9 cellular contexts compared by ENCODE assay signal in the genomic region with DNA sequence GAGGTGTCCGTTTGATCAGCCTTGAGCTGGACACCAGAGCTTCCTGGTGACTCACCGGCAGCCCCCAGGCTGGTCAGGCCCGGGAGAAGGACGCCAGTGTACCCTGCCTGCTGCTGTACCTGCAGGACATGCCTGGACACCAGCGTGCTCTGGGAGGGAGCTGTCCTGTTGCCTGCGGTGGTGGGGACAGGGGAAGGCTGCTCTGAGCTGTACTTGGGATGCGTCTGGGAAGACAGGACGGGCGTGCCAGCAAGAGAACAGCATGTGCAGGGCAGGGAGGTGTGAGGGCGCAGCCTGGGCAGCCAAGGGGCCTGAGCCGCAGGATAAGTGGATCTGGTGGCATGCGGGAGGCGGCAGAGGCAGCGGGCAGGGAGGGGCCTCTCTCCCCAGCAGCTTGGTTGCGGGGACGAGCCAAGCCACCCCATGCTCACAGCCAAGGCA. TPM values are rescaled to one million over a fixed set of nuclear protein-coding genes. Genes with fewer than 3 reads are reported as not detected.
DNase-seq lines count a peak whose midpoint lies in the region; ATAC-seq, FAIRE-seq and TF ChIP-seq lines count a peak whose summit lies in the region.
"Had no signal": no experiment of that assay in that cellular context is flagged by ENCODE, and none has a peak within 500 bp of the region (broad histone marks: within the 10 kb centered on the region; RNA-seq: fewer than 3 reads in every experiment).

No MANE protein-coding gene starts in this region.

- in situ Hi-C loops in K562 (cut with MboI) = loop anchor here (10.0 kb wide), 1 partner anchor 689 kb away; no protein-coding TSS in a partner anchor

- intact Hi-C loops in K562 (cut with micrococcal nuclease) = loop anchor here (1.0 to 2.0 kb wide), 3 partner anchors 224 to 685 kb away; no protein-coding TSS in a partner anchor
- intact Hi-C loops in sigmoid colon (cut with DNase I) = loop anchor here (1.0 to 5.0 kb wide), 4 partner anchors 136 to 686 kb away; partner anchors contain the start of genes MRRF and RBM18

- H3K4me3 ChIP-seq in K562 (no peak overlapping the region), iPS-15b (ENCODE audit: low read depth, low read length) (peak overlapping the region; percentile 74), sigmoid colon (peak overlapping the region in 3 of 4 donors; percentile 32 to 45 (median 45))
- H3K4me3 ChIP-seq: SK-N-MC had no signal

- H3K36me3 ChIP-seq in K562 (ENCODE audit: control insufficient read depth, insufficient read depth, low read length) = no peaks in the 10 kb centered on the region
- H3K36me3 ChIP-seq in iPS-15b (ENCODE audit: control insufficient read depth, insufficient read depth, low read length) = no peaks in the 10 kb centered on the region
- no peaks in the 10 kb centered on the region for H3K36me3 ChIP-seq in sigmoid colon

- DNase-seq in HK-2 (ENCODE audit: unreplicated experiment) = peak; percentile 70
- DNase-seq in K562 (ENCODE audit: extremely low read depth in 1 of 4, low spot score in 3 of 4) = peak in 1 of 4 experiments; percentile 18
- DNase-seq in sigmoid colon = peak; percentile 65
- no peak for DNase-seq in osteocyte (ENCODE audit: extremely low spot score, unreplicated experiment)

- H3K9me3 ChIP-seq in K562 (replicated peaks; ENCODE audit: control insufficient read depth, insufficient read depth, low read depth, low read length) = no peaks in the 10 kb centered on the region
- H3K9me3 ChIP-seq in iPS-15b (ENCODE audit: control insufficient read depth, insufficient read depth, low read length) = no peaks in the 10 kb centered on the region
- no peaks in the 10 kb centered on the region for H3K9me3 ChIP-seq in sigmoid colon

- no peaks in the 10 kb centered on the region for H3K9me3 Mint-ChIP-seq in osteocyte (ENCODE audit: unreplicated experiment)

- no peaks in the 10 kb centered on the region for H3K36me3 Mint-ChIP-seq in osteocyte (ENCODE audit: unreplicated experiment)

- 14% methylated on average over 13 of the region's 16 CpGs for WGBS in K562 (ENCODE audit: insufficient coverage, low coverage, missing lambda C conversion rate)
- 21 to 52% methylated on average over 16 of the region's 16 CpGs for WGBS in sigmoid colon, 2 donors

- ATAC-seq in K562 = peak; percentile 3; the same call in 1 of the 3 replicates
- ATAC-seq in GM18861 (IDR thresholded peaks at IDR 0.05; ENCODE audit: unreplicated experiment) = no peak
- no peak for ATAC-seq in HG03280 (IDR thresholded peaks at IDR 0.05; ENCODE audit: unreplicated experiment)
- no peak for ATAC-seq in HG03442 (IDR thresholded peaks at IDR 0.05; ENCODE audit: unreplicated experiment)

- TF ChIP-seq EP300 in K562 (IDR thresholded peaks at IDR 0.05; ENCODE audit: low read length) (no peak), sigmoid colon (IDR thresholded peaks at IDR 0.05) (no peak)

- no peak overlapping the region for H3K4me3 Mint-ChIP-seq in osteocyte (ENCODE audit: unreplicated experiment)

- peaks cover 0 to 30% of the 10 kb centered on the region in 2 experiments; a peak in 3 of 5 replicates for H3K4me1 ChIP-seq in K562 (replicated peaks in 1 of 2; ENCODE audit: control insufficient read depth in 2 of 2, insufficient read depth in 2 of 2, low read length in 2 of 2)
- peaks cover 6% of the 10 kb centered on the region for H3K4me1 ChIP-seq in iPS-15b (ENCODE audit: control insufficient read depth, insufficient read depth, low read length)
- H3K4me1 ChIP-seq in sigmoid colon = peaks cover 0 to 27% (median 24%) of the 10 kb centered on the region in 4 donors

- peaks cover 15% of the 10 kb centered on the region for H4K20me1 ChIP-seq in K562 (replicated peaks; ENCODE audit: control insufficient read depth, insufficient read depth, low read length)

- CTCF ChIA-PET in K562 (lab: Yijun Ruan, JAX; ENCODE audit: low intra/inter-chr PET ratio) = interaction anchor here (0.7 to 3.8 kb wide), 6 partner anchors 26 to 1224 kb away, joined by 3 to 88 read pairs (median 8); no protein-coding TSS in a partner anchor

- POLR2A ChIA-PET in K562 (lab: Yijun Ruan, JAX) = interaction anchor here (1.2 to 1.6 kb wide), 3 partner anchors 217 to 231 kb away, joined by 3 to 5 read pairs (median 4); no protein-coding TSS in a partner anchor

- no peaks in the 10 kb centered on the region for H3K79me2 ChIP-seq in K562 (ENCODE audit: control insufficient read depth, insufficient read depth, low read length)

- H3K9ac ChIP-seq in K562 (ENCODE audit: insufficient read depth in 1 of 2, low read depth in 2 of 2, low read length in 2 of 2) (peak overlapping the region in 1 of 2 experiments; percentile 56; a peak in 2 of 4 replicates), iPS-15b (ENCODE audit: low read depth, low read length) (peak overlapping the region; percentile 24)

- H3K27ac Mint-ChIP-seq in osteocyte (ENCODE audit: unreplicated experiment) = no peak overlapping the region

- H3K4me1 Mint-ChIP-seq in osteocyte (ENCODE audit: unreplicated experiment) = peaks cover 14% of the 10 kb centered on the region

- FAIRE-seq in K562 (lab: Jason Lieb, UNC) = no peak

- H3K27ac ChIP-seq in K562 (ENCODE audit: extremely low read depth, low read depth, low read length) (no peak overlapping the region), sigmoid colon (peak overlapping the region in 3 of 4 donors; percentile 13 to 60 (median 36))
- H3K27ac ChIP-seq: SK-N-MC had no signal

- no peaks in the 10 kb centered on the region for H3K9me1 ChIP-seq in K562 (ENCODE audit: control insufficient read depth, insufficient read depth, low read length)

- H3K27me3 Mint-ChIP-seq in osteocyte (ENCODE audit: unreplicated experiment) = peaks cover 11% of the 10 kb centered on the region

- TF ChIP-seq RAD21 in K562 (CRISPR knock-in tag; conservative IDR thresholded peaks at IDR 0.05 in 1 of 2, IDR thresholded peaks at IDR 0.05 in 1 of 2) = no peak

- H3K27me3 ChIP-seq in K562 (ENCODE audit: control insufficient read depth in 2 of 2, insufficient read depth in 2 of 2, low read length in 2 of 2) (peaks cover 0 to 24% of the 10 kb centered on the region in 2 experiments; a peak in 3 of 5 replicates), iPS-15b (ENCODE audit: control insufficient read depth, insufficient read depth, low read length) (peaks cover 58% of the 10 kb centered on the region), sigmoid colon (peaks cover 0 to 10% (median 0%) of the 10 kb centered on the region in 3 donors)

- no TSS peak for BruUV-seq in K562 (replicated peaks; lab: Mats Ljungman, UMichigan)

- TF ChIP-seq CTCF in K562 (IDR thresholded peaks at IDR 0.05 in 2 of 3, conservative IDR thresholded peaks at IDR 0.05 in 1 of 3; ENCODE audit: insufficient read depth in 2 of 3, low read depth in 1 of 3, low read length in 3 of 3) = no peak
- TF ChIP-seq CTCF in sigmoid colon (IDR thresholded peaks at IDR 0.05) = no peak
- no peak for TF ChIP-seq CTCF in osteocyte (IDR thresholded peaks at IDR 0.05)

- H3K4me2 ChIP-seq in K562 (ENCODE audit: insufficient read depth, low read length) = no peak overlapping the region

- TF ChIP-seq POLR2A in K562 (conservative IDR thresholded peaks at IDR 0.05) (no peak), sigmoid colon (IDR thresholded peaks at IDR 0.05) (no peak)

- no peak overlapping the region for H2AFZ ChIP-seq in K562 (ENCODE audit: low read depth, low read length)

RNA-seq across cellular contexts. Expression of gene TTLL11, which starts 32.8 kb away (rescaled TPM):
- total RNA-seq in K562 (2011; cell fraction: chromatin; rRNA removed; ENCODE audit: low replicate concordance) = 2.7 and 3.5 TPM in 2 replicates
- 1.3 and 1.4 TPM in 2 replicates for total RNA-seq in K562 (2011; cell fraction: nucleolus; rRNA removed)
- 1.1 and 1.9 TPM in 2 replicates for total RNA-seq in K562 (2011; cell fraction: nucleoplasm; rRNA removed)
- total RNA-seq in K562 (2014; rRNA removed) (3.0 TPM in 2 replicates), K562 (2014; rRNA removed; fragmentation: Illumina TruSeq; extraction: Trizol) (2.6 and 2.9 TPM in 2 replicates), K562 (2015; rRNA removed; fragmentation: Illumina TruSeq; extraction: Trizol) (2.5 and 3.3 TPM in 2 replicates), K562 (2021) (4.2 and 4.4 TPM in 2 replicates), sigmoid colon (10 to 100 TPM; 27.6 to 40.7 (median 30.8) TPM), osteocyte (6.0 and 7.9 TPM in 2 replicates)
- polyA plus RNA-seq in K562 (2011; rRNA removed) (2.0 and 2.7 TPM in 2 replicates), K562 (2014; fragmentation: Illumina TruSeq; extraction: Trizol) (4.2 and 4.3 TPM in 2 replicates), K562 (2014; fragmentation: Nextera tagmentation; extraction: Ambion mirVana) (1 to 10 TPM in 1 of 2 experiments, under 1 TPM in 1; 0.83 to 1.5 TPM), K562 (2014; rRNA removed) (3.7 and 4.3 TPM in 2 replicates), sigmoid colon (1 to 10 TPM; 4.2 to 7.6 (median 5.6) TPM)
- polyA plus RNA-seq in K562 (2011; cell fraction: cytosol; rRNA removed) = 3.2 and 3.9 TPM in 2 replicates
- polyA plus RNA-seq in K562 (2011; cell fraction: nucleus; rRNA removed) = 1.9 and 2.2 TPM in 2 replicates
- polyA plus RNA-seq in K562 (2012) = 2.8 and 3.9 TPM in 2 replicates
- 2.6 and 3.0 TPM in 2 replicates for polyA minus RNA-seq in K562 (2011; rRNA and poly(A)+ RNA removed)
- 0.38 and 2.2 TPM in 2 replicates for polyA minus RNA-seq in K562 (2011; cell fraction: cytosol; rRNA and poly(A)+ RNA removed)
- polyA minus RNA-seq in K562 (2011; cell fraction: nucleus; rRNA and poly(A)+ RNA removed) = 1.3 and 1.6 TPM in 2 replicates

RNA-seq across cellular contexts. Expression of gene NDUFA8, which starts 33.7 kb away (rescaled TPM):
- 8.5 and 9.1 TPM in 2 replicates for total RNA-seq in K562 (2011; cell fraction: chromatin; rRNA removed; ENCODE audit: low replicate concordance)
- 14.0 and 14.7 TPM in 2 replicates for total RNA-seq in K562 (2011; cell fraction: nucleolus; rRNA removed)
- 15.0 and 20.9 TPM in 2 replicates for total RNA-seq in K562 (2011; cell fraction: nucleoplasm; rRNA removed)
- total RNA-seq in K562 (2014; rRNA removed) (105 and 115 TPM in 2 replicates), K562 (2014; rRNA removed; fragmentation: Illumina TruSeq; extraction: Trizol) (105 and 114 TPM in 2 replicates), K562 (2015; rRNA removed; fragmentation: Illumina TruSeq; extraction: Trizol) (122 and 133 TPM in 2 replicates), K562 (2021) (126 and 134 TPM in 2 replicates), sigmoid colon (100 to 1,000 TPM in 1 of 4 donors, 10 to 100 TPM in 3; 63.9 to 106 (median 88.8) TPM), osteocyte (48.5 and 50.9 TPM in 2 replicates)
- polyA plus RNA-seq in K562 (2011; rRNA removed) (135 and 165 TPM in 2 replicates), K562 (2014; fragmentation: Illumina TruSeq; extraction: Trizol) (198 and 204 TPM in 2 replicates), K562 (2014; fragmentation: Nextera tagmentation; extraction: Ambion mirVana) (100 to 1,000 TPM; 126 to 189 TPM), K562 (2014; rRNA removed) (194 and 212 TPM in 2 replicates), sigmoid colon (100 to 1,000 TPM in 2 of 3 donors, 10 to 100 TPM in 1; 92.7 to 194 (median 134) TPM)
- polyA plus RNA-seq in K562 (2011; cell fraction: cytosol; rRNA removed) = 122 and 153 TPM in 2 replicates
- 35.7 and 49.8 TPM in 2 replicates for polyA plus RNA-seq in K562 (2011; cell fraction: nucleus; rRNA removed)
- polyA plus RNA-seq in K562 (2012) = 157 and 216 TPM in 2 replicates
- polyA minus RNA-seq in K562 (2011; rRNA and poly(A)+ RNA removed) = 106 and 126 TPM in 2 replicates
- 50.4 and 52.5 TPM in 2 replicates for polyA minus RNA-seq in K562 (2011; cell fraction: cytosol; rRNA and poly(A)+ RNA removed)
- 8.5 and 15.7 TPM in 2 replicates for polyA minus RNA-seq in K562 (2011; cell fraction: nucleus; rRNA and poly(A)+ RNA removed)

RNA-seq across cellular contexts. Expression of gene MORN5, which starts 33.8 kb away (rescaled TPM):
- not detected in 2 replicates for total RNA-seq in K562 (2011; cell fraction: chromatin; rRNA removed; ENCODE audit: low replicate concordance)
- total RNA-seq in K562 (2011; cell fraction: nucleolus; rRNA removed) = not detected in 2 replicates
- not detected in 2 replicates for total RNA-seq in K562 (2011; cell fraction: nucleoplasm; rRNA removed)
- total RNA-seq in K562 (2014; rRNA removed) (not detected in 2 replicates), K562 (2014; rRNA removed; fragmentation: Illumina TruSeq; extraction: Trizol) (not detected in 2 replicates), K562 (2015; rRNA removed; fragmentation: Illumina TruSeq; extraction: Trizol) (not detected in 2 replicates), K562 (2021) (not detected in 2 replicates), sigmoid colon (10 to 100 TPM; 26.5 to 45.7 (median 34.2) TPM), osteocyte (not detected in 2 replicates)
- polyA plus RNA-seq in K562 (2011; rRNA removed) (not detected in 2 replicates), K562 (2014; fragmentation: Illumina TruSeq; extraction: Trizol) (not detected in 2 replicates), K562 (2014; fragmentation: Nextera tagmentation; extraction: Ambion mirVana) (not detected), K562 (2014; rRNA removed) (not detected in 2 replicates), sigmoid colon (1 to 10 TPM in 2 of 3 donors, not detected in 1; 2.4 to 5.4 TPM)
- polyA plus RNA-seq in K562 (2011; cell fraction: cytosol; rRNA removed) = not detected in 2 replicates
- polyA plus RNA-seq in K562 (2011; cell fraction: nucleus; rRNA removed) = not detected in 2 replicates
- not detected in 2 replicates for polyA plus RNA-seq in K562 (2012)
- polyA minus RNA-seq in K562 (2011; rRNA and poly(A)+ RNA removed) = not detected in 2 replicates
- polyA minus RNA-seq in K562 (2011; cell fraction: cytosol; rRNA and poly(A)+ RNA removed) = not detected in 2 replicates
- polyA minus RNA-seq in K562 (2011; cell fraction: nucleus; rRNA and poly(A)+ RNA removed) = not detected in 2 replicates

Comparison
In these comparisons a context has a peak if more than half of its experiments do, and no peak if none do; other contexts are left out.
1. RNA of gene MORN5, which starts 33.8 kb away (total RNA-seq): 26.5 to 45.7 TPM in sigmoid colon; not detected in K562 and not detected in osteocyte; every median in the first group is over 10 times any median in the second.